9 cellular contexts compared by ENCODE assay signal in the genomic region with DNA sequence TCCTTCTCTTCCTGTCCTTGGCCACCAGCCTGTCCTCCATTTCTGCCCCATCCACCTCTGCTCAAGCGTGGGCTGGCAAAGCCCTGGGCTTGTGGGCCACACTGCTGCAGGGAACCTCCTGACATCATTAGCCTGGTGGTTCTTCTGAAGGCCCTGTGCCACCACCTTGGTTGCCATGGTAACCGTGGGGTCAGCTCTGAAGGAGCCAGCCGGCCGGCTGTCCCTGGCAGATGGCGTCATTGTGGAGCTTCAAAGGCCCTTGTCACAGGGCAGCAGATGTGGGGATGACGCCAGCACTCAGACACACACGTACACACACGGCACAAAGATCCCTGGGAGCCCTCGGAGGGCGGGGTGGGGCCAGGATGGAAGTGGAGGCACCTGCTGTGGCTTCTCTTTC. TPM values are rescaled to one million over a fixed set of nuclear protein-coding genes. Genes with fewer than 3 reads are reported as not detected.
DNase-seq lines count a peak whose midpoint lies in the region; ATAC-seq, FAIRE-seq and TF ChIP-seq lines count a peak whose summit lies in the region.
"Had no signal": no experiment of that assay in that cellular context is flagged by ENCODE, and none has a peak within 500 bp of the region (broad histone marks: within the 10 kb centered on the region; RNA-seq: fewer than 3 reads in every experiment).

No MANE protein-coding gene starts in this region.

- no peak for DNase-seq in HepG2 (ENCODE audit: low spot score)
- DNase-seq in right lobe of liver = no peak
- no peak for DNase-seq in SJSA1 (ENCODE audit: low read depth in 1 of 2, low spot score in 2 of 2)
- DNase-seq in right cardiac atrium = peak; percentile 37 to 47 (median 47)
- DNase-seq in type B pancreatic cell (ENCODE audit: extremely low spot score, unreplicated experiment) = no peak
- DNase-seq in kidney tubule cell (ENCODE audit: low spot score) = no peak
- DNase-seq in activated T-cell treated with anti-CD3 and anti-CD28 coated beads, Interleukin-2, amount 50 U/mL, for 1 hour = no peak
- DNase-seq in AG08396 (ENCODE audit: low spot score) = no peak
- DNase-seq: activated naive CD8-positive, alpha-beta T cell treated with anti-CD3 and anti-CD28 coated beads, Interleukin-2, amount 10 ng/mL, durations not matched to agents 7 days and 5 days had no signal

- H3K4me3 ChIP-seq in HepG2 (replicated peaks in 1 of 3; ENCODE audit: insufficient read depth in 1 of 3, low read depth in 2 of 3, low read length in 3 of 3) (no peak overlapping the region), right lobe of liver (no peak overlapping the region), SJSA1 (no peak overlapping the region), right cardiac atrium (ENCODE audit: low read length) (no peak overlapping the region)

- ATAC-seq in HepG2 (peak; percentile 12; the same call in 1 of the 3 replicates), right lobe of liver (no peak), right cardiac atrium (peak in 1 of 2 donors; percentile 29)

- no peak for FAIRE-seq in HepG2 (lab: Jason Lieb, UNC)

- intact Hi-C loops in HepG2 (cut with micrococcal nuclease; ENCODE audit: unreplicated experiment) (no loop called here), right lobe of liver (cut with DNase I) (loop anchor here in 1 of 2 donors (5.0 kb wide), 1 partner anchor 227 kb away; no protein-coding TSS in a partner anchor), right cardiac atrium (cut with DNase I) (no loop called here)

- no peaks in the 10 kb centered on the region for H4K20me1 ChIP-seq in HepG2 (ENCODE audit: insufficient read depth, low read length)

- TF ChIP-seq POLR2A in HepG2 (IDR thresholded peaks at IDR 0.05; ENCODE audit: insufficient read depth in 1 of 2, low read depth in 2 of 2, low read length in 2 of 2) = no peak
- no peak for TF ChIP-seq POLR2A in right lobe of liver (IDR thresholded peaks at IDR 0.05)

- TF ChIP-seq RAD21 in HepG2 (CRISPR knock-in tag; IDR thresholded peaks at IDR 0.05) = no peak

- no peak for TF ChIP-seq EP300 in HepG2 (IDR thresholded peaks at IDR 0.05; ENCODE audit: low read depth in 2 of 2, low read length in 2 of 2)
- no peak for TF ChIP-seq EP300 in HepG2 (CRISPR knock-in tag; IDR thresholded peaks at IDR 0.05; ENCODE audit: borderline replicate concordance)

- WGBS in HepG2 (ENCODE audit: low lambda C conversion rate) = 97% methylated on average over 10 of the region's 10 CpGs
- WGBS in right lobe of liver (ENCODE audit: insufficient coverage, low coverage, low lambda C conversion rate, missing lambda C conversion rate) = 57% methylated on average over 3 of the region's 10 CpGs
- WGBS in right cardiac atrium = 60% methylated on average over 10 of the region's 10 CpGs

- TF ChIP-seq CTCF in HepG2 (CRISPR knock-in tag; IDR thresholded peaks at IDR 0.05) (no peak), right lobe of liver (IDR thresholded peaks at IDR 0.05) (no peak), type B pancreatic cell (conservative IDR thresholded peaks at IDR 0.05) (no peak)

- CTCF ChIA-PET in HepG2 (lab: Yijun Ruan, JAX; ENCODE audit: low intra/inter-chr PET ratio, low total read pairs) = interaction anchor here (1.6 kb wide), 1 partner anchor 227 kb away, joined by 5 read pairs; no protein-coding TSS in a partner anchor

- H3K79me2 ChIP-seq in HepG2 (ENCODE audit: insufficient read depth, low read length) = no peaks in the 10 kb centered on the region

- peaks cover 14% of the 10 kb centered on the region for H3K36me3 Mint-ChIP-seq in type B pancreatic cell

- H2AFZ ChIP-seq in HepG2 (ENCODE audit: low read length) = no peak overlapping the region

- H3K4me1 ChIP-seq in HepG2 (ENCODE audit: insufficient read depth, low read length) (no peaks in the 10 kb centered on the region), right lobe of liver (no peaks in the 10 kb centered on the region), SJSA1 (replicated peaks) (peaks cover 42% of the 10 kb centered on the region), right cardiac atrium (ENCODE audit: control insufficient read depth, insufficient read depth, low read length) (peaks cover 2% of the 10 kb centered on the region)

- H3K27me3 Mint-ChIP-seq in type B pancreatic cell = no peaks in the 10 kb centered on the region
- H3K27me3 Mint-ChIP-seq: activated naive CD8-positive, alpha-beta T cell treated with anti-CD3 and anti-CD28 coated beads, Interleukin-2, amount 10 ng/mL, durations not matched to agents 7 days and 5 days had no signal

- no peak overlapping the region for H3K4me2 ChIP-seq in HepG2 (ENCODE audit: low read depth, low read length)

- POLR2A ChIA-PET in HepG2 (lab: Yijun Ruan, JAX) = interaction anchor here (1.6 kb wide), 1 partner anchor 224 kb away, joined by 3 read pairs; no protein-coding TSS in a partner anchor

- peak overlapping the region; percentile 63 for H3K27ac Mint-ChIP-seq in type B pancreatic cell
- H3K27ac Mint-ChIP-seq: activated naive CD8-positive, alpha-beta T cell treated with anti-CD3 and anti-CD28 coated beads, Interleukin-2, amount 10 ng/mL, durations not matched to agents 7 days and 5 days had no signal

- in situ Hi-C loops in HepG2 (cut with HindIII; ENCODE audit: extremely low pct_ligation_motif_present, low pct_unique_long_range_greater_than_20kb) = no loop called here

- H3K27ac ChIP-seq in HepG2 (ENCODE audit: extremely low read length, insufficient read depth, low read length) (no peak overlapping the region), right lobe of liver (no peak overlapping the region), SJSA1 (0 out of 2 replicates have a peak overlapping the region, but pooled peaks have one; percentile 14), right cardiac atrium (ENCODE audit: low read length) (no peak overlapping the region)

- H3K4me3 Mint-ChIP-seq in type B pancreatic cell = no peak overlapping the region
- H3K4me3 Mint-ChIP-seq: activated naive CD8-positive, alpha-beta T cell treated with anti-CD3 and anti-CD28 coated beads, Interleukin-2, amount 10 ng/mL, durations not matched to agents 7 days and 5 days had no signal

- no TSS peak for BruUV-seq in HepG2 (replicated peaks; lab: Mats Ljungman, UMichigan)

- H3K4me1 Mint-ChIP-seq in type B pancreatic cell (ENCODE audit: unreplicated experiment) = peaks cover 33% of the 10 kb centered on the region

- peaks cover 22 to 62% of the 10 kb centered on the region in 2 experiments for H3K36me3 ChIP-seq in HepG2 (replicated peaks in 1 of 2; ENCODE audit: control insufficient read depth in 1 of 2, insufficient read depth in 2 of 2, low read length in 2 of 2)
- H3K36me3 ChIP-seq in right lobe of liver = peaks cover 0 to 64% (median 19%) of the 10 kb centered on the region in 4 donors
- H3K36me3 ChIP-seq in SJSA1 = peaks cover 64% of the 10 kb centered on the region

- H3K9me3 ChIP-seq in HepG2 (ENCODE audit: low read length) (no peaks in the 10 kb centered on the region), right lobe of liver (no peaks in the 10 kb centered on the region), SJSA1 (replicated peaks) (no peaks in the 10 kb centered on the region), right cardiac atrium (ENCODE audit: control insufficient read depth, low read length) (no peaks in the 10 kb centered on the region)

- H3K9ac ChIP-seq in HepG2 (ENCODE audit: insufficient read depth, low read depth, low read length) = no peak overlapping the region

- H3K27me3 ChIP-seq in HepG2 (ENCODE audit: control insufficient read depth in 1 of 2, insufficient read depth in 2 of 2, low read length in 2 of 2) (no peaks in the 10 kb centered on the region), right lobe of liver (no peaks in the 10 kb centered on the region), SJSA1 (replicated peaks) (no peaks in the 10 kb centered on the region), right cardiac atrium (ENCODE audit: control insufficient read depth, insufficient read depth) (no peaks in the 10 kb centered on the region)

- no peaks in the 10 kb centered on the region for H3K9me3 Mint-ChIP-seq in type B pancreatic cell
- H3K9me3 Mint-ChIP-seq: activated naive CD8-positive, alpha-beta T cell treated with anti-CD3 and anti-CD28 coated beads, Interleukin-2, amount 10 ng/mL, durations not matched to agents 7 days and 5 days had no signal

RNA-seq across cellular contexts. Expression of a gene that starts 19.7 kb away (rescaled TPM):
- 83.6 and 107 TPM in 2 replicates for total RNA-seq in HepG2 (2016; rRNA removed; fragmentation: Illumina TruSeq; extraction: Trizol)
- 33.3 and 37.4 TPM in 2 replicates for total RNA-seq in HepG2 (2016; cell fraction: cytosol; rRNA removed; fragmentation: Illumina TruSeq; extraction: Trizol; ENCODE audit: low read depth)
- total RNA-seq in HepG2 (2016; cell fraction: insoluble cytoplasmic fraction; rRNA removed; fragmentation: Illumina TruSeq; extraction: Trizol) = 76.9 and 117 TPM in 2 replicates
- total RNA-seq in HepG2 (2016; cell fraction: membrane; rRNA removed; fragmentation: Illumina TruSeq; extraction: Trizol) = 30.1 and 30.8 TPM in 2 replicates
- total RNA-seq in HepG2 (2016; cell fraction: nucleus; rRNA removed; fragmentation: Illumina TruSeq; extraction: Trizol) = 29.9 and 31.6 TPM in 2 replicates
- polyA plus RNA-seq in HepG2 (2011; rRNA removed) = 60.0 and 61.2 TPM in 2 replicates
- 63.1 and 67.2 TPM in 2 replicates for polyA plus RNA-seq in HepG2 (2011; cell fraction: cytosol; rRNA removed)
- 19.5 and 21.3 TPM in 2 replicates for polyA plus RNA-seq in HepG2 (2011; cell fraction: nucleus; rRNA removed)
- 45.5 and 54.3 TPM in 2 replicates for polyA plus RNA-seq in HepG2 (2012)
- polyA plus RNA-seq in HepG2 (2016; cell fraction: cytosol; fragmentation: Illumina TruSeq; extraction: Trizol; ENCODE audit: low read depth) = 32.2 and 38.5 TPM in 2 replicates
- 125 and 151 TPM in 2 replicates for polyA plus RNA-seq in HepG2 (2016; cell fraction: insoluble cytoplasmic fraction; fragmentation: Illumina TruSeq; extraction: Trizol; ENCODE audit: low read depth)
- polyA plus RNA-seq in HepG2 (2016; cell fraction: membrane; fragmentation: Illumina TruSeq; extraction: Trizol; ENCODE audit: low read depth) = 30.7 and 36.9 TPM in 2 replicates
- polyA plus RNA-seq in HepG2 (2016; cell fraction: nucleus; fragmentation: Illumina TruSeq; extraction: Trizol; ENCODE audit: insufficient read depth, low read depth) = 58.3 and 63.6 TPM in 2 replicates
- 31.1 and 88.5 TPM in 2 replicates for polyA minus RNA-seq in HepG2 (2011; rRNA and poly(A)+ RNA removed; ENCODE audit: low replicate concordance)
- polyA minus RNA-seq in HepG2 (2011; cell fraction: cytosol; rRNA and poly(A)+ RNA removed) = 12.4 and 13.4 TPM in 2 replicates
- polyA minus RNA-seq in HepG2 (2011; cell fraction: nucleus; rRNA and poly(A)+ RNA removed) = 6.7 and 7.5 TPM in 2 replicates
- total RNA-seq in right lobe of liver = 10 to 100 TPM; 14.2 to 33.4 (median 19.2) TPM
- total RNA-seq in SJSA1 (2014; rRNA removed; shearing (Covaris generic)) = 167 and 184 TPM in 2 replicates
- total RNA-seq in right cardiac atrium = 10 to 100 TPM; 20.2 to 28.9 (median 25.3) TPM
- polyA plus RNA-seq in right cardiac atrium = 58.8 TPM
- 40.4 and 54.2 TPM in 2 replicates for total RNA-seq in type B pancreatic cell (ENCODE audit: low replicate concordance)

RNA-seq across cellular contexts. Expression of a gene that starts 44.0 kb away (rescaled TPM):
- total RNA-seq in HepG2 (2016; rRNA removed; fragmentation: Illumina TruSeq; extraction: Trizol) = 121 and 143 TPM in 2 replicates
- total RNA-seq in HepG2 (2016; cell fraction: cytosol; rRNA removed; fragmentation: Illumina TruSeq; extraction: Trizol; ENCODE audit: low read depth) = 42.6 and 60.2 TPM in 2 replicates
- total RNA-seq in HepG2 (2016; cell fraction: insoluble cytoplasmic fraction; rRNA removed; fragmentation: Illumina TruSeq; extraction: Trizol) = 133 and 156 TPM in 2 replicates
- total RNA-seq in HepG2 (2016; cell fraction: membrane; rRNA removed; fragmentation: Illumina TruSeq; extraction: Trizol) = 107 and 116 TPM in 2 replicates
- total RNA-seq in HepG2 (2016; cell fraction: nucleus; rRNA removed; fragmentation: Illumina TruSeq; extraction: Trizol) = 95.8 and 110 TPM in 2 replicates
- polyA plus RNA-seq in HepG2 (2011; rRNA removed) = 215 TPM in 2 replicates
- 78.6 and 139 TPM in 2 replicates for polyA plus RNA-seq in HepG2 (2011; cell fraction: cytosol; rRNA removed)
- polyA plus RNA-seq in HepG2 (2011; cell fraction: nucleus; rRNA removed) = 23.8 and 34.6 TPM in 2 replicates
- 174 and 183 TPM in 2 replicates for polyA plus RNA-seq in HepG2 (2012)
- 84.5 and 116 TPM in 2 replicates for polyA plus RNA-seq in HepG2 (2016; cell fraction: cytosol; fragmentation: Illumina TruSeq; extraction: Trizol; ENCODE audit: low read depth)
- polyA plus RNA-seq in HepG2 (2016; cell fraction: insoluble cytoplasmic fraction; fragmentation: Illumina TruSeq; extraction: Trizol; ENCODE audit: low read depth) = 157 and 171 TPM in 2 replicates
- 138 and 160 TPM in 2 replicates for polyA plus RNA-seq in HepG2 (2016; cell fraction: membrane; fragmentation: Illumina TruSeq; extraction: Trizol; ENCODE audit: low read depth)
- polyA plus RNA-seq in HepG2 (2016; cell fraction: nucleus; fragmentation: Illumina TruSeq; extraction: Trizol; ENCODE audit: insufficient read depth, low read depth) = 222 and 234 TPM in 2 replicates
- 128 and 158 TPM in 2 replicates for polyA minus RNA-seq in HepG2 (2011; rRNA and poly(A)+ RNA removed; ENCODE audit: low replicate concordance)
- 39.6 and 40.0 TPM in 2 replicates for polyA minus RNA-seq in HepG2 (2011; cell fraction: cytosol; rRNA and poly(A)+ RNA removed)
- 19.4 and 38.8 TPM in 2 replicates for polyA minus RNA-seq in HepG2 (2011; cell fraction: nucleus; rRNA and poly(A)+ RNA removed)
- total RNA-seq in right lobe of liver = 100 to 1,000 TPM in 5 of 6 experiments, 10 to 100 TPM in 1; 83.1 to 202 (median 116) TPM
- total RNA-seq in SJSA1 (2014; rRNA removed; shearing (Covaris generic)) = 286 and 291 TPM in 2 replicates
- total RNA-seq in right cardiac atrium = 100 to 1,000 TPM; 200 to 243 (median 211) TPM
- polyA plus RNA-seq in right cardiac atrium = 350 TPM
- total RNA-seq in type B pancreatic cell (ENCODE audit: low replicate concordance) = 141 and 227 TPM in 2 replicates

Comparison
In these comparisons a context has a peak if more than half of its experiments do, and no peak if none do; other contexts are left out.
1. DNase-seq: peak in right cardiac atrium (3 of 3); none in HepG2 (single experiment), right lobe of liver (0 of 3), SJSA1 (0 of 2), type B pancreatic cell (single experiment), kidney tubule cell (single experiment), activated T-cell treated with anti-CD3 and anti-CD28 coated beads, Interleukin-2, amount 50 U/mL, for 1 hour (single experiment) and AG08396 (single experiment).